8 cellular contexts compared by ENCODE assay signal in the genomic region with DNA sequence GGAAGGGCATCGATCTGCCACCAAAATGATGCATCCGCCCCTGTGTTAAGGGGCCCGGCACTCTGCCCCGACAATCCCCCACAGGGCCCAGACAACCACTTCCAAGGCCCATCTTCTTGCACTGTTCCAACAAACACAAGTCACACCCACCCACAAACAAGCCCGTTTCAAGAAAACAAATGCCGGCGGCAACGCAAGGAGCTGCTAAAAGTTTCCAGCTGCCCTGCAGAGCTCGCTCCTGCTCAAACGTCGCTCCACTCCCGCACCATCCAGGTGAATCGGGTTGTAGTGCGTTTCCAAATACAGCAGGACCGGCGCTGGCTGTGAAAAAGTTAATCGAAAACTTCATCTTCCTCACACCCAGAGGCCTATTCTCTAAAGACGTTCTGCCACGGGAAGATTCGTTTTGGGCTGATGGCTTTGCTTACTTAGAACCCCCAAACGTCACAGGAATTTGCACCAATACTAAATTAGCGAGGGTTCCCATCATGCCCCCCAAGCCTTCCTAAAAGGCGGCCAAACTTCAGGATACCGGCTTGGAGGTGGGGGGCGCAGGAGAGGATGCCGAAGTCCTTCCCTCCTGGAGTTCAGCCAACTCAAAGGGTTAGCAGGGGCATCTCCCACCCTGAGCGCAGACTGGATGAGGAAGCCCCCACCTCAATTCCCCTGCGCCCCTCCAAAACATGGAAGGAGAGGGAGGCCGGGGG.
DNase-seq lines count a peak whose midpoint lies in the region; ATAC-seq and TF ChIP-seq lines count a peak whose summit lies in the region.

No MANE protein-coding gene starts in this region.

- ATAC-seq in sciatic nerve (no peak), GM19463 (IDR thresholded peaks at IDR 0.05; ENCODE audit: unreplicated experiment) (no peak)

- peaks cover 8% of the 10 kb centered on the region for H3K36me3 Mint-ChIP-seq in activated T-cell treated with anti-CD3 and anti-CD28 coated beads, Interleukin-2, amount 50 U/mL, for 24 hours (ENCODE audit: low read depth)

- TF ChIP-seq CTCF in HFF-Myc (IDR thresholded peaks at IDR 0.05; ENCODE audit: low read depth, low read length, missing control alignments) (no peak), fibroblast of the aortic adventitia (IDR thresholded peaks at IDR 0.05; ENCODE audit: insufficient read depth, low read length) (no peak), retinal pigment epithelial cell (conservative IDR thresholded peaks at IDR 0.05; ENCODE audit: low read depth, low read length) (no peak)

- peak overlapping the region; percentile 62 for H3K4me3 ChIP-seq in HFF-Myc (replicated peaks; ENCODE audit: low read depth, low read length)
- peak overlapping the region; percentile 79 for H3K4me3 ChIP-seq in fibroblast of the aortic adventitia (ENCODE audit: low read depth, low read length)
- peak overlapping the region; percentile 58 for H3K4me3 ChIP-seq in retinal pigment epithelial cell (ENCODE audit: low read length)

- H3K27ac Mint-ChIP-seq in activated T-cell treated with anti-CD3 and anti-CD28 coated beads, Interleukin-2, amount 50 U/mL, for 24 hours: peak overlapping the region; percentile 85

- no peaks in the 10 kb centered on the region for H3K9me3 Mint-ChIP-seq in activated T-cell treated with anti-CD3 and anti-CD28 coated beads, Interleukin-2, amount 50 U/mL, for 24 hours

- H3K4me1 Mint-ChIP-seq in activated T-cell treated with anti-CD3 and anti-CD28 coated beads, Interleukin-2, amount 50 U/mL, for 24 hours (ENCODE audit: low read depth): peaks cover 44% of the 10 kb centered on the region

- intact Hi-C loops in sciatic nerve (cut with DNase I): no loop called here

- H3K27me3 Mint-ChIP-seq in activated T-cell treated with anti-CD3 and anti-CD28 coated beads, Interleukin-2, amount 50 U/mL, for 24 hours: no peaks in the 10 kb centered on the region

- peak overlapping the region; percentile 81 for H3K4me3 Mint-ChIP-seq in activated T-cell treated with anti-CD3 and anti-CD28 coated beads, Interleukin-2, amount 50 U/mL, for 24 hours

- DNase-seq in HFF-Myc (ENCODE audit: extremely low read depth, low read depth) (no peak), fibroblast of the aortic adventitia (ENCODE audit: low read depth) (no peak), retinal pigment epithelial cell (ENCODE audit: low read depth) (no peak), DMS114 treated with DMSO at 0.1 percent for 48 hours (lab: John Stamatoyannopoulos, UW; ENCODE audit: unreplicated experiment) (no peak), sciatic nerve (ENCODE audit: low spot score) (no peak), NCI-H2029 (lab: John Stamatoyannopoulos, UW) (no peak)
- DNase-seq in activated T-cell treated with anti-CD3 and anti-CD28 coated beads, Interleukin-2, amount 50 U/mL, for 24 hours: peak; percentile 53
